In genomic region chr5:139394123-139394653, GRCh38 we compare ENCODE assay signal across 8 cellular contexts. TPM values are rescaled to one million over a fixed set of nuclear protein-coding genes. Genes with fewer than 3 reads are reported as not detected.
DNase-seq lines count a peak whose midpoint lies in the region; ATAC-seq and TF ChIP-seq lines count a peak whose summit lies in the region.

No MANE protein-coding gene starts in this region.

- no peak overlapping the region for H4K8ac ChIP-seq in mesendoderm (ENCODE audit: low read depth, low read length)

- H3K23ac ChIP-seq in mesendoderm (ENCODE audit: low read length) = peak overlapping the region; percentile 68

- ATAC-seq in SK-N-SH treated with all-trans-retinoic acid at 6 μM for 48 hours = peak; percentile 64
- ATAC-seq in upper lobe of right lung = peak; percentile 18
- ATAC-seq in HG03025 (IDR thresholded peaks at IDR 0.05; ENCODE audit: low FRiP score, unreplicated experiment) = no peak

- intact Hi-C loops in dendritic cell treated with granulocyte-macrophage colony-stimulating factor and Interleukin-4, amounts not matched to agents 40 ng/mL and 50 ng/mL, for 4 days (cut with micrococcal nuclease) = loop anchor here (5.0 kb wide), 1 partner anchor 52 kb away; the partner anchor contains the start of gene PAIP2
- intact Hi-C loops in upper lobe of right lung (cut with DNase I) = no loop called here

- peak; percentile 48 for TF ChIP-seq CTCF in upper lobe of right lung (IDR thresholded peaks at IDR 0.05)

- H3K4me1 ChIP-seq in mesendoderm (ENCODE audit: control insufficient read depth, low read depth, low read length) (peaks cover 8% of the 10 kb centered on the region), upper lobe of right lung (peaks cover 18% of the 10 kb centered on the region)

- H2BK120ac ChIP-seq in mesendoderm (ENCODE audit: low read depth, low read length) = no peak overlapping the region

- H2BK5ac ChIP-seq in mesendoderm (ENCODE audit: low read length) = no peak overlapping the region

- H2BK15ac ChIP-seq in mesendoderm (replicated peaks; ENCODE audit: low read depth) = no peak overlapping the region

- DNase-seq in DMS53 (lab: John Stamatoyannopoulos, UW) (peak; percentile 74), DMS53 treated with DMSO at 0.1 percent for 48 hours (lab: John Stamatoyannopoulos, UW; ENCODE audit: unreplicated experiment) (no peak), mesendoderm (peak; percentile 74), upper lobe of right lung (peak; percentile 70), NCI-H2107 (lab: John Stamatoyannopoulos, UW) (no peak)

- no peaks in the 10 kb centered on the region for H3K79me1 ChIP-seq in mesendoderm (ENCODE audit: low read length)

- H3K4ac ChIP-seq in mesendoderm (ENCODE audit: low read depth, low read length) = peak overlapping the region; percentile 64

- no peak overlapping the region for H4K5ac ChIP-seq in mesendoderm (ENCODE audit: low read length)

- peaks cover 49% of the 10 kb centered on the region for H3K4me1 Mint-ChIP-seq in dendritic cell treated with granulocyte-macrophage colony-stimulating factor and Interleukin-4, amounts not matched to agents 40 ng/mL and 50 ng/mL, for 4 days (ENCODE audit: low read depth)

- H3K56ac ChIP-seq in mesendoderm (ENCODE audit: low read length) = peak overlapping the region; percentile 70

- H3K18ac ChIP-seq in mesendoderm (ENCODE audit: low read length) = peak overlapping the region; percentile 25

- H3K36me3 Mint-ChIP-seq in dendritic cell treated with granulocyte-macrophage colony-stimulating factor and Interleukin-4, amounts not matched to agents 40 ng/mL and 50 ng/mL, for 4 days (ENCODE audit: low read depth) = no peaks in the 10 kb centered on the region

- no peaks in the 10 kb centered on the region for H3K9me3 ChIP-seq in upper lobe of right lung

- H3K27me3 Mint-ChIP-seq in dendritic cell treated with granulocyte-macrophage colony-stimulating factor and Interleukin-4, amounts not matched to agents 40 ng/mL and 50 ng/mL, for 4 days = peaks cover 65% of the 10 kb centered on the region

- no peaks in the 10 kb centered on the region for H3K79me2 ChIP-seq in mesendoderm (ENCODE audit: control insufficient read depth, insufficient read depth, low read length)

- H3K9ac ChIP-seq in mesendoderm (ENCODE audit: low read length) = peak overlapping the region; percentile 81

- H3K36me3 ChIP-seq in mesendoderm (ENCODE audit: control insufficient read depth, insufficient read depth, low read length) = no peaks in the 10 kb centered on the region
- no peaks in the 10 kb centered on the region for H3K36me3 ChIP-seq in upper lobe of right lung

- H3K27me3 ChIP-seq in mesendoderm (ENCODE audit: insufficient read depth, low read length, poor library complexity) (peaks cover 3% of the 10 kb centered on the region), upper lobe of right lung (peaks cover 19% of the 10 kb centered on the region)

- H3K4me3 ChIP-seq in mesendoderm (ENCODE audit: low read length) (peak overlapping the region; percentile 39), upper lobe of right lung (peak overlapping the region; percentile 58)

- H3K27ac ChIP-seq in mesendoderm (ENCODE audit: low read depth, low read length) (peak overlapping the region; percentile 18), upper lobe of right lung (no peak overlapping the region)

- no peaks in the 10 kb centered on the region for H3K9me3 Mint-ChIP-seq in dendritic cell treated with granulocyte-macrophage colony-stimulating factor and Interleukin-4, amounts not matched to agents 40 ng/mL and 50 ng/mL, for 4 days

- H3K27ac Mint-ChIP-seq in dendritic cell treated with granulocyte-macrophage colony-stimulating factor and Interleukin-4, amounts not matched to agents 40 ng/mL and 50 ng/mL, for 4 days = no peak overlapping the region

- peak overlapping the region; percentile 48 for H3K4me3 Mint-ChIP-seq in dendritic cell treated with granulocyte-macrophage colony-stimulating factor and Interleukin-4, amounts not matched to agents 40 ng/mL and 50 ng/mL, for 4 days

- WGBS in mesendoderm (ENCODE audit: extremely low coverage, insufficient coverage, low lambda C conversion rate) = no CpG with 5 or more reads among the region's 62 CpGs

- no peak overlapping the region for H2AK5ac ChIP-seq in mesendoderm (ENCODE audit: low read length)

- H3K4me2 ChIP-seq in mesendoderm (ENCODE audit: low read length) = peak overlapping the region; percentile 16

TF ChIP-seq in SK-N-SH treated with all-trans-retinoic acid at 6 μM for 48 hours, 23 proteins besides CTCF, POLR2A, EP300 and RAD21:
- TF ChIP-seq ZFP30 (CRISPR knock-in tag; IDR thresholded peaks at IDR 0.05) = no peak
- TF ChIP-seq ISL1 (CRISPR knock-in tag; IDR thresholded peaks at IDR 0.05) = no peak
- TF ChIP-seq ZC3H10 (CRISPR knock-in tag; IDR thresholded peaks at IDR 0.05) = no peak
- no peak for TF ChIP-seq PPARA (CRISPR knock-in tag; IDR thresholded peaks at IDR 0.05; ENCODE audit: borderline replicate concordance)
- no peak for TF ChIP-seq ZNF565 (CRISPR knock-in tag; conservative IDR thresholded peaks at IDR 0.05; ENCODE audit: low read depth)
- TF ChIP-seq ESRRG (CRISPR knock-in tag; IDR thresholded peaks at IDR 0.05) = no peak
- TF ChIP-seq ZNF8 (CRISPR knock-in tag; IDR thresholded peaks at IDR 0.05) = no peak
- TF ChIP-seq TCF4 (CRISPR knock-in tag; IDR thresholded peaks at IDR 0.05; ENCODE audit: borderline replicate concordance) = no peak
- TF ChIP-seq ZNF70 (CRISPR knock-in tag; IDR thresholded peaks at IDR 0.05) = no peak
- TF ChIP-seq, protein P1, sequence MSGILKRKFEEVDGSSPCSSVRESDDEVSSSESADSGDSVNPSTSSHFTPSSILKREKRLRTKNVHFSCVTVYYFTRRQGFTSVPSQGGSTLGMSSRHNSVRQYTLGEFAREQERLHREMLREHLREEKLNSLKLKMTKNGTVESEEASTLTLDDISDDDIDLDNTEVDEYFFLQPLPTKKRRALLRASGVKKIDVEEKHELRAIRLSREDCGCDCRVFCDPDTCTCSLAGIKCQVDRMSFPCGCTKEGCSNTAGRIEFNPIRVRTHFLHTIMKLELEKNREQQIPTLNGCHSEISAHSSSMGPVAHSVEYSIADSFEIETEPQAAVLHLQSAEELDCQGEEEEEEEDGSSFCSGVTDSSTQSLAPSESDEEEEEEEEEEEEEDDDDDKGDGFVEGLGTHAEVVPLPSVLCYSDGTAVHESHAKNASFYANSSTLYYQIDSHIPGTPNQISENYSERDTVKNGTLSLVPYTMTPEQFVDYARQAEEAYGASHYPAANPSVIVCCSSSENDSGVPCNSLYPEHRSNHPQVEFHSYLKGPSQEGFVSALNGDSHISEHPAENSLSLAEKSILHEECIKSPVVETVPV (CRISPR knock-in tag; IDR thresholded peaks at IDR 0.05) = no peak
- TF ChIP-seq SNAI2 (CRISPR knock-in tag; IDR thresholded peaks at IDR 0.05) = no peak
- no peak for TF ChIP-seq PATZ1 (CRISPR knock-in tag; IDR thresholded peaks at IDR 0.05; ENCODE audit: borderline replicate concordance)
- TF ChIP-seq, protein P2, sequence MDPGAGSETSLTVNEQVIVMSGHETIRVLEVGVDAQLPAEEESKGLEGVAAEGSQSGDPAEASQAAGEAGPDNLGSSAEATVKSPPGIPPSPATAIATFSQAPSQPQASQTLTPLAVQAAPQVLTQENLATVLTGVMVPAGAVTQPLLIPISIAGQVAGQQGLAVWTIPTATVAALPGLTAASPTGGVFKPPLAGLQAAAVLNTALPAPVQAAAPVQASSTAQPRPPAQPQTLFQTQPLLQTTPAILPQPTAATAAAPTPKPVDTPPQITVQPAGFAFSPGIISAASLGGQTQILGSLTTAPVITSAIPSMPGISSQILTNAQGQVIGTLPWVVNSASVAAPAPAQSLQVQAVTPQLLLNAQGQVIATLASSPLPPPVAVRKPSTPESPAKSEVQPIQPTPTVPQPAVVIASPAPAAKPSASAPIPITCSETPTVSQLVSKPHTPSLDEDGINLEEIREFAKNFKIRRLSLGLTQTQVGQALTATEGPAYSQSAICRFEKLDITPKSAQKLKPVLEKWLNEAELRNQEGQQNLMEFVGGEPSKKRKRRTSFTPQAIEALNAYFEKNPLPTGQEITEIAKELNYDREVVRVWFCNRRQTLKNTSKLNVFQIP (CRISPR knock-in tag; IDR thresholded peaks at IDR 0.05; ENCODE audit: borderline replicate concordance, low read depth) = no peak

RNA-seq across cellular contexts. Expression of gene PROB1, which starts 0.7 kb away (rescaled TPM):
- polyA plus RNA-seq in mesendoderm (2013, experiment 1 of 2) = 1.1 TPM
- polyA plus RNA-seq in mesendoderm (2013, experiment 2 of 2) = 1.1 TPM
- 1.9 TPM for total RNA-seq in upper lobe of right lung

RNA-seq across cellular contexts. Expression of gene MZB1, which starts 4.5 kb away (rescaled TPM):
- 0.07 TPM for polyA plus RNA-seq in mesendoderm (2013, experiment 1 of 2)
- 0.17 TPM for polyA plus RNA-seq in mesendoderm (2013, experiment 2 of 2)
- total RNA-seq in upper lobe of right lung = 5.2 TPM

RNA-seq across cellular contexts. Expression of gene SPATA24, which starts 9.7 kb away (rescaled TPM):
- 10.0 TPM for polyA plus RNA-seq in mesendoderm (2013, experiment 1 of 2)
- polyA plus RNA-seq in mesendoderm (2013, experiment 2 of 2) = 10.5 TPM
- total RNA-seq in upper lobe of right lung = 4.5 TPM

RNA-seq across cellular contexts. Expression of gene SLC23A1, which starts 11.1 kb away (rescaled TPM):
- polyA plus RNA-seq in mesendoderm (2013, experiment 1 of 2) = not detected
- not detected for polyA plus RNA-seq in mesendoderm (2013, experiment 2 of 2)
- total RNA-seq in upper lobe of right lung = not detected

RNA-seq across cellular contexts. Expression of gene DNAJC18, which starts 45.1 kb away (rescaled TPM):
- polyA plus RNA-seq in mesendoderm (2013, experiment 1 of 2) = 19.2 TPM
- polyA plus RNA-seq in mesendoderm (2013, experiment 2 of 2) = 16.9 TPM
- total RNA-seq in upper lobe of right lung = 11.9 TPM

Comparison
In these comparisons a context has a peak if more than half of its experiments do, and no peak if none do; other contexts are left out.
1. DNase-seq: peak in DMS53 (single experiment), mesendoderm (single experiment) and upper lobe of right lung (single experiment); none in DMS53 treated with DMSO at 0.1 percent for 48 hours (single experiment) and NCI-H2107 (single experiment).